17 cellular contexts compared by ENCODE assay signal in genomic region chr7:36010656-36011587, GRCh38.
"Had no signal": no experiment of that assay in that cellular context is flagged by ENCODE, and none has a peak within 500 bp of the region (broad histone marks: within the 10 kb centered on the region; RNA-seq: fewer than 3 reads in every experiment).

No MANE protein-coding gene starts in this region.

- H3K27me3 ChIP-seq: ascending aorta, gastroesophageal sphincter had no signal

- H3K27ac Mint-ChIP-seq: activated CD4-positive, alpha-beta T cell treated with anti-CD3 and anti-CD28 coated beads, Interleukin-2, amount 10 ng/mL, durations not matched to agents 7 days and 5 days; activated naive CD4-positive, alpha-beta T cell treated with anti-CD3 and anti-CD28 coated beads for 36 hours; activated naive CD8-positive, alpha-beta T cell treated with anti-CD3 and anti-CD28 coated beads, Interleukin-2, amount 50 U/mL, for 24 hours; activated T-helper 2 cell treated with anti-CD3 and anti-CD28 coated beads, Interferon-gamma antibody, Interleukin-2, Interleukin-4, amounts not matched to agents 10 μg/mL and 5 μg/mL and 100 μg/mL, durations not matched to agents 14 hours and 24 hours and 36 hours; neural progenitor cell; T-helper 2 cell treated with Interferon-gamma antibody and Interleukin-4, amounts not matched to agents 5 μg/mL and 100 μg/mL, for 36 hours; type B pancreatic cell had no signal

- H3K27me3 Mint-ChIP-seq: activated CD4-positive, alpha-beta T cell treated with anti-CD3 and anti-CD28 coated beads, Interleukin-2, amount 10 ng/mL, durations not matched to agents 7 days and 5 days; activated naive CD8-positive, alpha-beta T cell treated with anti-CD3 and anti-CD28 coated beads, Interleukin-2, amount 50 U/mL, for 24 hours; type B pancreatic cell had no signal

- H3K27ac ChIP-seq: ascending aorta, gastroesophageal sphincter, neural progenitor cell, parathyroid adenoma had no signal

- H3K79me2 ChIP-seq: parathyroid adenoma had no signal

- H3K9ac ChIP-seq: neural progenitor cell, parathyroid adenoma had no signal

- H3K4me2 ChIP-seq: neural progenitor cell had no signal

- H2AFZ ChIP-seq: parathyroid adenoma had no signal

- H3K36me3 Mint-ChIP-seq: naive B cell, neural progenitor cell, type B pancreatic cell had no signal

- H3K4me3 Mint-ChIP-seq: activated CD4-positive, alpha-beta T cell treated with anti-CD3 and anti-CD28 coated beads, Interleukin-2, amount 10 ng/mL, durations not matched to agents 7 days and 5 days; activated naive CD4-positive, alpha-beta T cell treated with anti-CD3 and anti-CD28 coated beads for 36 hours; activated naive CD8-positive, alpha-beta T cell treated with anti-CD3 and anti-CD28 coated beads, Interleukin-2, amount 50 U/mL, for 24 hours; naive B cell; neural progenitor cell; T-helper 2 cell treated with Interferon-gamma antibody and Interleukin-4, amounts not matched to agents 5 μg/mL and 100 μg/mL, for 36 hours; type B pancreatic cell had no signal

- H3K36me3 ChIP-seq: ascending aorta, gastroesophageal sphincter, neural progenitor cell had no signal

- H3K4me1 ChIP-seq: ascending aorta, gastroesophageal sphincter had no signal

- FAIRE-seq: endometrium had no signal

- H3K9me3 Mint-ChIP-seq: activated CD4-positive, alpha-beta T cell treated with anti-CD3 and anti-CD28 coated beads, Interleukin-2, amount 10 ng/mL, durations not matched to agents 7 days and 5 days; activated naive CD4-positive, alpha-beta T cell treated with anti-CD3 and anti-CD28 coated beads for 36 hours; activated naive CD8-positive, alpha-beta T cell treated with anti-CD3 and anti-CD28 coated beads, Interleukin-2, amount 50 U/mL, for 24 hours; activated T-helper 2 cell treated with anti-CD3 and anti-CD28 coated beads, Interferon-gamma antibody, Interleukin-2, Interleukin-4, amounts not matched to agents 10 μg/mL and 5 μg/mL and 100 μg/mL, durations not matched to agents 14 hours and 24 hours and 36 hours; neural progenitor cell; T-helper 2 cell treated with Interferon-gamma antibody and Interleukin-4, amounts not matched to agents 5 μg/mL and 100 μg/mL, for 36 hours had no signal

- DNase-seq: activated CD4-positive, alpha-beta T cell treated with anti-CD3 and anti-CD28 coated beads, Interleukin-2, amount 10 ng/mL, durations not matched to agents 7 days and 5 days; activated naive CD4-positive, alpha-beta T cell treated with anti-CD3 and anti-CD28 coated beads for 36 hours; activated naive CD8-positive, alpha-beta T cell treated with anti-CD3 and anti-CD28 coated beads, Interleukin-2, amount 50 U/mL, for 24 hours; islet precursor cell; mammary epithelial cell; naive B cell; stimulated activated CD4-positive, alpha-beta T cell treated with anti-CD3 and anti-CD28 coated beads, Interleukin-4, amount 100 ng/mL, for 1 hour; stimulated activated naive CD4-positive, alpha-beta T cell treated with Interleukin-2 at 50 U/mL for 16 hours had no signal

- ATAC-seq: activated naive CD8-positive, alpha-beta T cell treated with anti-CD3 and anti-CD28 coated beads, Interleukin-2, amount 50 U/mL, for 24 hours; gastroesophageal sphincter; left lobe of liver had no signal

- H3K4me1 Mint-ChIP-seq: activated CD4-positive, alpha-beta T cell treated with anti-CD3 and anti-CD28 coated beads, Interleukin-2, amount 10 ng/mL, durations not matched to agents 7 days and 5 days; naive B cell had no signal

- H3K4me3 ChIP-seq: ascending aorta, gastroesophageal sphincter, neural progenitor cell had no signal

- H3K9me3 ChIP-seq: ascending aorta, gastroesophageal sphincter had no signal
